1 cellular context compared by ENCODE assay signal in the genomic region with DNA sequence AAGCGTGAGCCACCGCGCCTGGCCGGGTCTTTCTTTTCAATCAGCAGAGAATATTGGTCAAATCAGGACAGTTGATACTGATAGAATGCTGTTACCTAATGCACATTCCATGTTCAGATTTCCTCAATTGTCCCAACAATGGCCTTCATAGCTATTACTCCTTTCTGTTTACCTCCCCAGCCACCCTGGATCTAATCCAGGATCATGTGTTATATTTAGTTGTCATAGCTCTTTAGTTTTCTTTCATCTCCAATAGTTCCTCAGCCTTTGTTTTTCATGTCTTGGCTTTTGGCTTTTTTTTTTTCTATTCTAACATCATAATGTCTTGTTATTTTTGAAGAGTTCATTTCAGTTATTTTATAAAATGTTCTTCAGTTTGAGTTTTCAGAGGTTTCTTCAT.
TF ChIP-seq lines count a peak whose summit lies in the region.

No MANE protein-coding gene starts in this region.

TF ChIP-seq in endothelial cell of umbilical vein, 7 proteins besides CTCF, POLR2A, EP300 and RAD21:
- TF ChIP-seq FOS (IDR thresholded peaks at IDR 0.05; ENCODE audit: borderline replicate concordance, insufficient read depth, low read length), result no peak
- no peak for TF ChIP-seq EZH2 (IDR thresholded peaks at IDR 0.05; ENCODE audit: borderline replicate concordance, low read depth, low read length, severe bottlenecking)
- no peak for TF ChIP-seq JUN (IDR thresholded peaks at IDR 0.05; ENCODE audit: borderline replicate concordance, insufficient read depth, insufficient read length, low read depth)
- TF ChIP-seq MYC (IDR thresholded peaks at IDR 0.05; ENCODE audit: low read depth, low read length), result no peak
- TF ChIP-seq, protein P1, sequence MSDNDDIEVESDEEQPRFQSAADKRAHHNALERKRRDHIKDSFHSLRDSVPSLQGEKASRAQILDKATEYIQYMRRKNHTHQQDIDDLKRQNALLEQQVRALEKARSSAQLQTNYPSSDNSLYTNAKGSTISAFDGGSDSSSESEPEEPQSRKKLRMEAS (IDR thresholded peaks at IDR 0.05; ENCODE audit: insufficient read depth, insufficient read length), result no peak
- no peak for TF ChIP-seq GATA2 (IDR thresholded peaks at IDR 0.05; ENCODE audit: insufficient read depth, insufficient read length, low read depth, low read length)
- no peak for TF ChIP-seq POLR2AphosphoS5 (IDR thresholded peaks at IDR 0.05; ENCODE audit: insufficient read depth, low read depth, low read length)
